2 cellular contexts compared by ENCODE assay signal in genomic region chr7:16698200-16698910, GRCh38.
TF ChIP-seq lines count a peak whose summit lies in the region.

No MANE protein-coding gene starts in this region.

TF ChIP-seq in SK-N-SH, 30 proteins besides CTCF, POLR2A, EP300 and RAD21 (continued from another document):
- TF ChIP-seq REST (IDR thresholded peaks at IDR 0.05; ENCODE audit: low read depth, low read length): no peak
- TF ChIP-seq MAX (IDR thresholded peaks at IDR 0.05; ENCODE audit: low read depth): no peak
- no peak for TF ChIP-seq ELF1 (IDR thresholded peaks at IDR 0.05)
- TF ChIP-seq MEF2A (IDR thresholded peaks at IDR 0.05; ENCODE audit: borderline replicate concordance, low read depth): no peak
- TF ChIP-seq SIN3A (IDR thresholded peaks at IDR 0.05; ENCODE audit: borderline replicate concordance, low read depth, low read length): no peak
- TF ChIP-seq POLR2AphosphoS5 (IDR thresholded peaks at IDR 0.05; ENCODE audit: low read depth, low read length): no peak
- TF ChIP-seq MXI1 (IDR thresholded peaks at IDR 0.05; ENCODE audit: low read depth, low read length): no peak
- TF ChIP-seq FOXM1 (IDR thresholded peaks at IDR 0.05; ENCODE audit: low read depth): no peak
TF ChIP-seq in SK-N-SH: peak in this region for 0.

TF ChIP-seq in SK-N-SH treated with all-trans-retinoic acid at 6 μM for 48 hours, 23 proteins besides CTCF, POLR2A, EP300 and RAD21 (continued from another document):
- TF ChIP-seq POU6F1 (CRISPR knock-in tag; IDR thresholded peaks at IDR 0.05; ENCODE audit: borderline replicate concordance, low read depth): no peak
- no peak for TF ChIP-seq PPARA (CRISPR knock-in tag; IDR thresholded peaks at IDR 0.05; ENCODE audit: borderline replicate concordance)
- no peak for TF ChIP-seq TCF4 (CRISPR knock-in tag; IDR thresholded peaks at IDR 0.05; ENCODE audit: borderline replicate concordance)
- TF ChIP-seq RARB (CRISPR knock-in tag; IDR thresholded peaks at IDR 0.05): no peak
- TF ChIP-seq SNAI2 (CRISPR knock-in tag; IDR thresholded peaks at IDR 0.05): no peak
- no peak for TF ChIP-seq ZNF565 (CRISPR knock-in tag; conservative IDR thresholded peaks at IDR 0.05; ENCODE audit: low read depth)
- no peak for TF ChIP-seq ZNF8 (CRISPR knock-in tag; IDR thresholded peaks at IDR 0.05)
